Comparison of ENCODE assay signal across 2 cellular contexts in genomic region chr19:13483215-13483614, GRCh38.
TF ChIP-seq lines count a peak whose summit lies in the region.

No MANE protein-coding gene starts in this region.

TF ChIP-seq in HepG2, 621 proteins besides CTCF, POLR2A, EP300 and RAD21:
- no peak for TF ChIP-seq DNMT1 (CRISPR knock-in tag; IDR thresholded peaks at IDR 0.05)
- peak; percentile 98 for TF ChIP-seq ZNF12 (CRISPR knock-in tag; IDR thresholded peaks at IDR 0.05)

TF ChIP-seq in K562, 482 proteins besides CTCF, POLR2A, EP300 and RAD21:
- TF ChIP-seq GTF3C2 (IDR thresholded peaks at IDR 0.05; ENCODE audit: borderline replicate concordance, extremely low read depth, insufficient read length) (no peak), THRA (IDR thresholded peaks at IDR 0.05) (no peak), CEBPG (CRISPR knock-in tag; IDR thresholded peaks at IDR 0.05) (no peak), CEBPG (tag; conservative IDR thresholded peaks at IDR 0.05 in 1 of 2, IDR thresholded peaks at IDR 0.05 in 1 of 2) (no peak), ATF1 (CRISPR knock-in tag; IDR thresholded peaks at IDR 0.05) (no peak), ATF1 (tag; IDR thresholded peaks at IDR 0.05) (no peak), ZNF76 (CRISPR knock-in tag; IDR thresholded peaks at IDR 0.05; ENCODE audit: borderline replicate concordance) (no peak), IRF9 (tag; IDR thresholded peaks at IDR 0.05) (no peak), NFYB (IDR thresholded peaks at IDR 0.05; ENCODE audit: extremely low read depth, insufficient read length) (peak; percentile 20), MAZ (CRISPR knock-in tag; conservative IDR thresholded peaks at IDR 0.05 in 1 of 2, IDR thresholded peaks at IDR 0.05 in 1 of 2) (no peak), ZFP91 (CRISPR knock-in tag; IDR thresholded peaks at IDR 0.05) (no peak), ZNF436 (CRISPR knock-in tag; IDR thresholded peaks at IDR 0.05) (no peak), USF1 (CRISPR knock-in tag; IDR thresholded peaks at IDR 0.05) (peak; percentile 46), RB1 (IDR thresholded peaks at IDR 0.05; ENCODE audit: low read depth) (no peak), ZEB2 (IDR thresholded peaks at IDR 0.05) (no peak), ZNF79 (CRISPR knock-in tag; IDR thresholded peaks at IDR 0.05; ENCODE audit: low read depth) (no peak), POLR2H (tag; IDR thresholded peaks at IDR 0.05; ENCODE audit: low read depth) (no peak), SAFB2 (IDR thresholded peaks at IDR 0.05; ENCODE audit: borderline replicate concordance, low read depth, low read length, severe bottlenecking) (no peak), HNRNPK (IDR thresholded peaks at IDR 0.05; ENCODE audit: low read depth, low read length, poor library complexity, severe bottlenecking) (no peak), ZMIZ1 (IDR thresholded peaks at IDR 0.05; ENCODE audit: low read depth in 2 of 2, low read length in 2 of 2) (no peak), TGIF2 (CRISPR knock-in tag; IDR thresholded peaks at IDR 0.05) (no peak), BRF1 (IDR thresholded peaks at IDR 0.05; ENCODE audit: borderline replicate concordance, extremely low read depth, insufficient read length) (no peak), THRAP3 (IDR thresholded peaks at IDR 0.05; ENCODE audit: borderline replicate concordance) (no peak), ZNF75A (CRISPR knock-in tag; IDR thresholded peaks at IDR 0.05) (no peak), RBM39 (optimal IDR thresholded peaks at IDR 0.05; ENCODE audit: low read depth, low read length) (no peak), CBFB (CRISPR knock-in tag; IDR thresholded peaks at IDR 0.05) (no peak), TFE3 (CRISPR knock-in tag; IDR thresholded peaks at IDR 0.05) (peak; percentile 64), MCM5 (IDR thresholded peaks at IDR 0.05; ENCODE audit: low read depth) (no peak), ZNF224 (CRISPR knock-in tag; IDR thresholded peaks at IDR 0.05) (no peak), CREB3L1 (IDR thresholded peaks at IDR 0.05; ENCODE audit: borderline replicate concordance, low read depth) (no peak), SMAD3 (CRISPR knock-in tag; conservative IDR thresholded peaks at IDR 0.05) (no peak), USF2 (CRISPR knock-in tag; IDR thresholded peaks at IDR 0.05) (peak; percentile 40), SMARCE1 (IDR thresholded peaks at IDR 0.05) (no peak), ZNF232 (CRISPR knock-in tag; IDR thresholded peaks at IDR 0.05) (no peak), FOS (IDR thresholded peaks at IDR 0.05; ENCODE audit: extremely low read depth, insufficient read length) (peak; percentile 1), GTF2F1 (IDR thresholded peaks at IDR 0.05; ENCODE audit: low read depth, low read length) (no peak), ZBTB7A (IDR thresholded peaks at IDR 0.05; ENCODE audit: borderline replicate concordance, control insufficient read depth, low read depth, low read length) (no peak), RAD51 (IDR thresholded peaks at IDR 0.05; ENCODE audit: borderline replicate concordance, low read depth) (peak; percentile 70), SREBF1 (IDR thresholded peaks at IDR 0.05; ENCODE audit: borderline replicate concordance, low read depth, low read length) (no peak), ZNF12 (CRISPR knock-in tag; IDR thresholded peaks at IDR 0.05) (peak; percentile 99), PRPF4 (IDR thresholded peaks at IDR 0.05; ENCODE audit: insufficient read depth, low read depth, low read length, poor library complexity, severe bottlenecking) (no peak), OTX1 (CRISPR knock-in tag; IDR thresholded peaks at IDR 0.05) (no peak), RHOXF2B (CRISPR knock-in tag; conservative IDR thresholded peaks at IDR 0.05) (no peak), DNMT1 (IDR thresholded peaks at IDR 0.05) (no peak), ZNF707 (CRISPR knock-in tag; conservative IDR thresholded peaks at IDR 0.05) (no peak), TOE1 (IDR thresholded peaks at IDR 0.05; ENCODE audit: borderline replicate concordance) (peak; percentile 74; the same call in 1 of the 2 replicates), TOE1 (CRISPR knock-in tag; IDR thresholded peaks at IDR 0.05; ENCODE audit: borderline replicate concordance, low read depth) (no peak), NFIC (IDR thresholded peaks at IDR 0.05) (0 out of 2 replicates have a peak, but pooled peaks have one; percentile 16)
